Comparison of ENCODE assay signal across 1 cellular context in genomic region chr15:50143255-50143860, GRCh38.
TF ChIP-seq lines count a peak whose summit lies in the region.

No MANE protein-coding gene starts in this region.

TF ChIP-seq in IMR-90, 13 proteins besides CTCF, POLR2A, EP300 and RAD21:
- TF ChIP-seq USF2 (IDR thresholded peaks at IDR 0.05; ENCODE audit: low read depth, low read length) (no peak), MAZ (IDR thresholded peaks at IDR 0.05; ENCODE audit: borderline replicate concordance, low read depth, low read length) (no peak), SMC3 (IDR thresholded peaks at IDR 0.05; ENCODE audit: low read depth, low read length) (no peak), MAFK (IDR thresholded peaks at IDR 0.05; ENCODE audit: low read depth, low read length) (no peak), CEBPB (IDR thresholded peaks at IDR 0.05; ENCODE audit: low read depth, low read length) (no peak), CHD1 (IDR thresholded peaks at IDR 0.05; ENCODE audit: low read depth, low read length) (no peak), FOS (IDR thresholded peaks at IDR 0.05; ENCODE audit: low read depth, low read length) (no peak), NFE2L2 (IDR thresholded peaks at IDR 0.05; ENCODE audit: low read depth, low read length) (no peak), MXI1 (IDR thresholded peaks at IDR 0.05; ENCODE audit: borderline replicate concordance, low read depth, low read length) (no peak)
- TF ChIP-seq, protein P1, sequence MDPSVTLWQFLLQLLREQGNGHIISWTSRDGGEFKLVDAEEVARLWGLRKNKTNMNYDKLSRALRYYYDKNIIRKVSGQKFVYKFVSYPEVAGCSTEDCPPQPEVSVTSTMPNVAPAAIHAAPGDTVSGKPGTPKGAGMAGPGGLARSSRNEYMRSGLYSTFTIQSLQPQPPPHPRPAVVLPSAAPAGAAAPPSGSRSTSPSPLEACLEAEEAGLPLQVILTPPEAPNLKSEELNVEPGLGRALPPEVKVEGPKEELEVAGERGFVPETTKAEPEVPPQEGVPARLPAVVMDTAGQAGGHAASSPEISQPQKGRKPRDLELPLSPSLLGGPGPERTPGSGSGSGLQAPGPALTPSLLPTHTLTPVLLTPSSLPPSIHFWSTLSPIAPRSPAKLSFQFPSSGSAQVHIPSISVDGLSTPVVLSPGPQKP (IDR thresholded peaks at IDR 0.05; ENCODE audit: borderline replicate concordance, low read depth, low read length), result no peak
